20 cellular contexts compared by ENCODE assay signal in the genomic region with DNA sequence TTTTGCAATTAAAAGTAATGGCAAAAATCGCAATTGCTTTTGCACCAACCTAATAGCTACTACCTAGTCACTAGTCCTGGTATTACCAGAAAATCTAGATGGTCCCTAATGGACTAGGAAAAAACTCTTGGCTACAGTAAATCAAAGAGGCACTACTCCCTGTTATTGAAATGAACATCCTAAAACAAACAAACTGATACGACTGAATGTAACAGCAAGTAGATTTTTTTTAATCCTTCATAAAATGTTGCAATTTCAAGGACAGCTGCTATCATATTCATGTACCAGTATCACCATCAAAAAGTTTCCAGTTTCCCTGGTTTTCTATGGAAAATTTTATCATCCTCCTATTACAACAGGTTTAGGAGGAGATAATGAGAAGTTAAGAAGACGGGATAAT. TPM values are rescaled to one million over a fixed set of nuclear protein-coding genes. Genes with fewer than 3 reads are reported as not detected.
DNase-seq lines count a peak whose midpoint lies in the region; ATAC-seq, FAIRE-seq and TF ChIP-seq lines count a peak whose summit lies in the region.
"Had no signal": no experiment of that assay in that cellular context is flagged by ENCODE, and none has a peak within 500 bp of the region (broad histone marks: within the 10 kb centered on the region; RNA-seq: fewer than 3 reads in every experiment).

No MANE protein-coding gene starts in this region.

- 86% methylated on average over 3 of the region's 3 CpGs for WGBS in HepG2 (ENCODE audit: low lambda C conversion rate)
- WGBS in right lobe of liver (ENCODE audit: insufficient coverage, low coverage, low lambda C conversion rate, missing lambda C conversion rate): 67% methylated on average over 3 of the region's 3 CpGs
- WGBS in upper lobe of left lung, 2 donors: 80 to 83% methylated on average over 3 of the region's 3 CpGs

- no peak overlapping the region for H3K4me2 ChIP-seq in HepG2 (ENCODE audit: low read depth, low read length)

- CTCF ChIA-PET in HepG2 (lab: Yijun Ruan, JAX; ENCODE audit: low intra/inter-chr PET ratio, low total read pairs) (no interaction called here), HEK293 (lab: Yijun Ruan, JAX) (no interaction called here)

- no peaks in the 10 kb centered on the region for H4K20me1 ChIP-seq in HepG2 (ENCODE audit: insufficient read depth, low read length)

- H3K4me1 ChIP-seq in HepG2 (ENCODE audit: insufficient read depth, low read length) (peaks cover 7% of the 10 kb centered on the region), right lobe of liver (no peaks in the 10 kb centered on the region), HEK293 (ENCODE audit: control insufficient read depth, insufficient read depth, low read length) (no peaks in the 10 kb centered on the region), upper lobe of left lung (no peaks in the 10 kb centered on the region)

- TF ChIP-seq POLR2A in HepG2 (IDR thresholded peaks at IDR 0.05; ENCODE audit: insufficient read depth in 1 of 2, low read depth in 2 of 2, low read length in 2 of 2) (no peak), right lobe of liver (IDR thresholded peaks at IDR 0.05) (no peak), upper lobe of left lung (IDR thresholded peaks at IDR 0.05) (no peak)

- TF ChIP-seq EP300 in HepG2 (IDR thresholded peaks at IDR 0.05; ENCODE audit: low read depth in 2 of 2, low read length in 2 of 2) (no peak), HepG2 (CRISPR knock-in tag; IDR thresholded peaks at IDR 0.05; ENCODE audit: borderline replicate concordance) (no peak), upper lobe of left lung (IDR thresholded peaks at IDR 0.05) (no peak)

- DNase-seq in HepG2 (ENCODE audit: low spot score) (no peak), right lobe of liver (no peak), hepatic stellate cell (ENCODE audit: low spot score) (no peak), upper lobe of left lung (no peak), foreskin fibroblast (no peak)
- DNase-seq: 8988T; C1 segment of cervical spinal cord; Calu3; CD4-positive, alpha-beta memory T cell; COR-L47; DMS53; DMS79 treated with DMSO at 0.1 percent for 48 hours; GM23248; H7; HCEC 1CT; HFFc6 had no signal

- H3K79me2 ChIP-seq in HepG2 (ENCODE audit: insufficient read depth, low read length): no peaks in the 10 kb centered on the region

- FAIRE-seq in HepG2 (lab: Jason Lieb, UNC) (no peak), colon (lab: Jason Lieb, UNC) (peak; percentile 49)
- FAIRE-seq: GM12892, H1 had no signal

- no peaks in the 10 kb centered on the region; a peak in 1 of 5 replicates for H3K36me3 ChIP-seq in HepG2 (replicated peaks in 1 of 2; ENCODE audit: control insufficient read depth in 1 of 2, insufficient read depth in 2 of 2, low read length in 2 of 2)
- H3K36me3 ChIP-seq in right lobe of liver: peaks cover 0 to 2% (median 0%) of the 10 kb centered on the region in 4 donors
- H3K36me3 ChIP-seq in HEK293 (ENCODE audit: control insufficient read depth in 2 of 2, insufficient read depth in 1 of 2, low read length in 2 of 2): peaks cover 8 to 11% of the 10 kb centered on the region in 2 experiments; a peak in 2 of 3 replicates
- H3K36me3 ChIP-seq in upper lobe of left lung: peaks cover 0 to 8% (median 0%) of the 10 kb centered on the region in 4 donors

- BruUV-seq in HepG2 (replicated peaks; lab: Mats Ljungman, UMichigan): no TSS peak

- intact Hi-C loops in HepG2 (cut with micrococcal nuclease; ENCODE audit: unreplicated experiment): no loop called here
- intact Hi-C loops in right lobe of liver (cut with DNase I): no loop called here

- TF ChIP-seq RAD21 in HepG2 (CRISPR knock-in tag; IDR thresholded peaks at IDR 0.05): no peak

- H3K27ac ChIP-seq in HepG2 (ENCODE audit: extremely low read length, insufficient read depth, low read length) (no peak overlapping the region), right lobe of liver (no peak overlapping the region), HEK293 (ENCODE audit: extremely low read depth, low read depth, low read length) (no peak overlapping the region), upper lobe of left lung (no peak overlapping the region)
- H3K27ac ChIP-seq: GM23248 had no signal

- H3K9me3 ChIP-seq in HepG2 (ENCODE audit: low read length): no peaks in the 10 kb centered on the region
- no peaks in the 10 kb centered on the region for H3K9me3 ChIP-seq in right lobe of liver
- H3K9me3 ChIP-seq in HEK293 (ENCODE audit: control insufficient read depth, insufficient read depth, low read depth, low read length): no peaks in the 10 kb centered on the region
- no peaks in the 10 kb centered on the region for H3K9me3 ChIP-seq in upper lobe of left lung

- H3K4me3 ChIP-seq in HepG2 (replicated peaks in 1 of 3; ENCODE audit: insufficient read depth in 1 of 3, low read depth in 2 of 3, low read length in 3 of 3) (no peak overlapping the region), right lobe of liver (no peak overlapping the region), HEK293 (ENCODE audit: low read depth, low read length) (no peak overlapping the region), upper lobe of left lung (no peak overlapping the region), foreskin fibroblast (ENCODE audit: low read depth in 1 of 2, low read length in 2 of 2) (no peak overlapping the region)
- H3K4me3 ChIP-seq: GM23248 had no signal

- H3K27me3 ChIP-seq in HepG2 (ENCODE audit: control insufficient read depth in 1 of 2, insufficient read depth in 2 of 2, low read length in 2 of 2): no peaks in the 10 kb centered on the region
- H3K27me3 ChIP-seq in right lobe of liver: no peaks in the 10 kb centered on the region
- no peaks in the 10 kb centered on the region for H3K27me3 ChIP-seq in upper lobe of left lung

- ATAC-seq in HepG2: no peak
- ATAC-seq in right lobe of liver: no peak
- no peak for ATAC-seq in upper lobe of left lung (ENCODE audit: low FRiP score in 2 of 2)

- in situ Hi-C loops in HepG2 (cut with HindIII; ENCODE audit: extremely low pct_ligation_motif_present, low pct_unique_long_range_greater_than_20kb): no loop called here

- no peak for TF ChIP-seq CTCF in HepG2 (CRISPR knock-in tag; IDR thresholded peaks at IDR 0.05)
- TF ChIP-seq CTCF in right lobe of liver (IDR thresholded peaks at IDR 0.05): no peak
- no peak for TF ChIP-seq CTCF in HEK293 (tag by site-specific recombination; IDR thresholded peaks at IDR 0.05)
- TF ChIP-seq CTCF in upper lobe of left lung (IDR thresholded peaks at IDR 0.05): no peak
- no peak for TF ChIP-seq CTCF in foreskin fibroblast (IDR thresholded peaks at IDR 0.05; ENCODE audit: low read depth, low read length)

- POLR2A ChIA-PET in HepG2 (lab: Yijun Ruan, JAX): no interaction called here
- POLR2A ChIA-PET in HEK293 (lab: Yijun Ruan, JAX): no interaction called here

- no peak overlapping the region for H3K9ac ChIP-seq in HepG2 (ENCODE audit: insufficient read depth, low read depth, low read length)
- H3K9ac ChIP-seq: GM23248 had no signal

- no peak overlapping the region for H2AFZ ChIP-seq in HepG2 (ENCODE audit: low read length)
- H2AFZ ChIP-seq: GM23248 had no signal

TF ChIP-seq in HepG2, 621 proteins besides CTCF, POLR2A, EP300 and RAD21 (continues in another document):
- TF ChIP-seq ZNF12 (CRISPR knock-in tag; IDR thresholded peaks at IDR 0.05): no peak
- TF ChIP-seq, protein P1, sequence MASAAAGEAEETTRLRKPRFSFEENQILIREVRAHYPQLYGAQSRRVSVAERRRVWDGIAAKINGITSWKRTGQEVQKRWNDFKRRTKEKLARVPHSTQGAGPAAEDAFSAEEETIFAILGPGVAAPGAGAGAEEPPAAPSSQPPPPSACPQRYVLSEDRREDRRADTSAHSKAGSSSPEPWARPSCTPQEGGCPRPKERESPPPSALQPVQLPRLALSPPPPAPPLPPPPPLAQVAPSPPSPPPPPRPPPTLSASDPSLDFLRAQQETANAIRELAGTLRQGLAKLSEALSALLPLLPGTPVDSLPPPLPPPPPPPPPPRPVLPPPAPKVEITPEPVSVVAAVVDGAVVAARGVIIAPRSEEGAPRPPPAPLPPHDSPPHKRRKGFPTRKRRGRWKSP (CRISPR knock-in tag; IDR thresholded peaks at IDR 0.05): no peak

TF ChIP-seq in HEK293, 187 proteins besides CTCF, POLR2A, EP300 and RAD21 (continues in another document):
- TF ChIP-seq OSR2 (tag by site-specific recombination; IDR thresholded peaks at IDR 0.05) (peak; percentile 56), ZNF114 (tag by site-specific recombination; IDR thresholded peaks at IDR 0.05) (no peak), GLI2 (tag by site-specific recombination; IDR thresholded peaks at IDR 0.05; ENCODE audit: borderline replicate concordance, low read depth) (no peak), FEZF1 (tag by site-specific recombination; IDR thresholded peaks at IDR 0.05) (peak; percentile 93), ZBTB48 (tag by site-specific recombination; IDR thresholded peaks at IDR 0.05) (0 out of 2 replicates have a peak, but pooled peaks have one; percentile 34)

RNA-seq across cellular contexts. Expression of a gene that starts 19.3 kb away (rescaled TPM):
- total RNA-seq in HepG2 (2016; rRNA removed; fragmentation: Illumina TruSeq; extraction: Trizol): 13.2 and 21.8 TPM in 2 replicates
- 4.1 and 5.3 TPM in 2 replicates for total RNA-seq in HepG2 (2016; cell fraction: cytosol; rRNA removed; fragmentation: Illumina TruSeq; extraction: Trizol; ENCODE audit: low read depth)
- total RNA-seq in HepG2 (2016; cell fraction: insoluble cytoplasmic fraction; rRNA removed; fragmentation: Illumina TruSeq; extraction: Trizol): 13.5 and 17.3 TPM in 2 replicates
- total RNA-seq in HepG2 (2016; cell fraction: membrane; rRNA removed; fragmentation: Illumina TruSeq; extraction: Trizol): 9.8 and 12.2 TPM in 2 replicates
- 6.7 and 8.5 TPM in 2 replicates for total RNA-seq in HepG2 (2016; cell fraction: nucleus; rRNA removed; fragmentation: Illumina TruSeq; extraction: Trizol)
- polyA plus RNA-seq in HepG2 (2011; rRNA removed): 7.2 and 9.7 TPM in 2 replicates
- 4.2 and 7.2 TPM in 2 replicates for polyA plus RNA-seq in HepG2 (2011; cell fraction: cytosol; rRNA removed)
- 3.2 and 3.5 TPM in 2 replicates for polyA plus RNA-seq in HepG2 (2011; cell fraction: nucleus; rRNA removed)
- 15.8 and 19.5 TPM in 2 replicates for polyA plus RNA-seq in HepG2 (2012)
- polyA plus RNA-seq in HepG2 (2016; cell fraction: cytosol; fragmentation: Illumina TruSeq; extraction: Trizol; ENCODE audit: low read depth): 3.2 and 3.5 TPM in 2 replicates
- polyA plus RNA-seq in HepG2 (2016; cell fraction: insoluble cytoplasmic fraction; fragmentation: Illumina TruSeq; extraction: Trizol; ENCODE audit: low read depth): 16.7 and 17.5 TPM in 2 replicates
- 7.6 and 7.7 TPM in 2 replicates for polyA plus RNA-seq in HepG2 (2016; cell fraction: membrane; fragmentation: Illumina TruSeq; extraction: Trizol; ENCODE audit: low read depth)
- polyA plus RNA-seq in HepG2 (2016; cell fraction: nucleus; fragmentation: Illumina TruSeq; extraction: Trizol; ENCODE audit: insufficient read depth, low read depth): 9.3 and 10.4 TPM in 2 replicates
- 4.7 and 15.8 TPM in 2 replicates for polyA minus RNA-seq in HepG2 (2011; rRNA and poly(A)+ RNA removed; ENCODE audit: low replicate concordance)
- polyA minus RNA-seq in HepG2 (2011; cell fraction: cytosol; rRNA and poly(A)+ RNA removed): 7.8 and 8.6 TPM in 2 replicates
- 13.6 and 13.7 TPM in 2 replicates for polyA minus RNA-seq in HepG2 (2011; cell fraction: nucleus; rRNA and poly(A)+ RNA removed)
- 10 to 100 TPM in 1 of 6 experiments, 1 to 10 TPM in 5; 2.9 to 14.8 (median 7.5) TPM for total RNA-seq in right lobe of liver
- total RNA-seq in upper lobe of left lung: 10 to 100 TPM in 2 of 6 donors, 1 to 10 TPM in 4; 3.4 to 21.4 (median 9.6) TPM
